In genomic region chr2:84906900-84907714, GRCh38 we compare ENCODE assay signal across 8 cellular contexts. TPM values are rescaled to one million over a fixed set of nuclear protein-coding genes. Genes with fewer than 3 reads are reported as not detected.
DNase-seq lines count a peak whose midpoint lies in the region; ATAC-seq lines count a peak whose summit lies in the region.

No MANE protein-coding gene starts in this region.

- H3K4me3 ChIP-seq in HUES6 (ENCODE audit: low read depth, low read length) (peak overlapping the region; percentile 98), skeletal muscle tissue (ENCODE audit: low read length in 3 of 3) (peak overlapping the region; percentile 83 to 88 (median 85))

- H3K27me3 ChIP-seq in HUES6 (ENCODE audit: control insufficient read depth, insufficient read depth, low read length): peaks cover 9% of the 10 kb centered on the region; the same call in 1 of the 2 replicates
- H3K27me3 ChIP-seq in skeletal muscle tissue (ENCODE audit: control insufficient read depth in 3 of 3, insufficient read depth in 3 of 3, low read length in 3 of 3): peaks cover 0 to 9% (median 0%) of the 10 kb centered on the region in 3 donors

- H3K4me3 Mint-ChIP-seq in T-cell: peak overlapping the region; percentile 94 to 96 (median 96)
- H3K4me3 Mint-ChIP-seq in immature natural killer cell: peak overlapping the region; percentile 89 to 97 (median 92)

- H3K9me3 Mint-ChIP-seq in T-cell: peaks cover 7 to 18% (median 7%) of the 10 kb centered on the region in 3 donors
- H3K9me3 Mint-ChIP-seq in immature natural killer cell: peaks cover 2 to 23% (median 13%) of the 10 kb centered on the region in 6 donors

- H3K4me1 Mint-ChIP-seq in T-cell: peaks cover 47 to 60% (median 56%) of the 10 kb centered on the region in 3 donors
- peaks cover 54 to 67% of the 10 kb centered on the region in 2 donors for H3K4me1 Mint-ChIP-seq in immature natural killer cell

- H3K9me3 ChIP-seq in HUES6 (ENCODE audit: control insufficient read depth, insufficient read depth, low read depth, low read length) (peaks cover 2% of the 10 kb centered on the region; the same call in 1 of the 2 replicates), skeletal muscle tissue (ENCODE audit: control insufficient read depth in 3 of 3, low read length in 3 of 3) (peaks cover 0 to 4% (median 0%) of the 10 kb centered on the region in 3 donors)

- CTCF ChIA-PET in T-cell (lab: Charles Lee): interaction anchor here (0.5 to 3.1 kb wide), 19 partner anchors 10 to 410 kb away, joined by 3 to 50 read pairs (median 5); no protein-coding TSS in a partner anchor

- H3K4me1 ChIP-seq in HUES6 (ENCODE audit: control insufficient read depth, insufficient read depth, low read length): peaks cover 11% of the 10 kb centered on the region
- H3K4me1 ChIP-seq in skeletal muscle tissue (ENCODE audit: control insufficient read depth in 3 of 3, insufficient read depth in 3 of 3, low read length in 3 of 3): peaks cover 2 to 17% (median 11%) of the 10 kb centered on the region in 3 donors

- H3K36me3 ChIP-seq in HUES6 (ENCODE audit: control insufficient read depth, insufficient read depth, low read length) (peaks cover 15% of the 10 kb centered on the region), skeletal muscle tissue (ENCODE audit: control insufficient read depth in 3 of 3, insufficient read depth in 3 of 3, low read length in 3 of 3) (peaks cover 0 to 2% (median 0%) of the 10 kb centered on the region in 3 donors)

- peak overlapping the region; percentile 99 for H3K9ac ChIP-seq in HUES6 (ENCODE audit: low read length)
- peak overlapping the region; percentile 79 to 85 (median 85) for H3K9ac ChIP-seq in skeletal muscle tissue (ENCODE audit: low read depth in 1 of 3, low read length in 3 of 3)

- POLR2A ChIA-PET in T-cell (lab: Charles Lee): interaction anchor here (0.6 to 2.3 kb wide), 14 partner anchors 9 to 391 kb away, joined by 3 to 18 read pairs (median 4); partner anchors contain the start of gene DNAH6 (in 1 of the 2)

- H3K36me3 Mint-ChIP-seq in T-cell (peaks cover 16% of the 10 kb centered on the region), immature natural killer cell (peaks cover 3 to 8% (median 7%) of the 10 kb centered on the region in 3 donors)

- DNase-seq in DMS53 (lab: John Stamatoyannopoulos, UW): peak; percentile 60
- DNase-seq in T-cell: peak in 31 of 34 experiments; percentile 32 to 71 (median 52)
- DNase-seq in central memory CD4-positive, alpha-beta T cell: peak; percentile 67
- DNase-seq in immature natural killer cell: peak; percentile 64 to 73 (median 66)
- DNase-seq in NCI-H1436 treated with DMSO at 0.1 percent for 48 hours (lab: John Stamatoyannopoulos, UW): no peak

- H3K27me3 Mint-ChIP-seq in T-cell (no peaks in the 10 kb centered on the region), immature natural killer cell (ENCODE audit: low read depth in 3 of 3) (peaks cover 27 to 46% (median 39%) of the 10 kb centered on the region in 3 donors)

- ATAC-seq in GM19452 (IDR thresholded peaks at IDR 0.05; ENCODE audit: unreplicated experiment) (peak; percentile 41), T-cell (replicated peaks in 1 of 4) (peak; percentile 38 to 49 (median 46))

- H3K27ac ChIP-seq in HUES6 (ENCODE audit: low read depth, low read length) (peak overlapping the region; percentile 92; the same call in 1 of the 2 replicates), skeletal muscle tissue (ENCODE audit: low read depth, low read length) (peak overlapping the region; percentile 84)

- H3K27ac Mint-ChIP-seq in T-cell (peak overlapping the region; percentile 89 to 95), immature natural killer cell (peak overlapping the region; percentile 86 to 96 (median 92))

RNA-seq across cellular contexts. Expression of gene TMSB10, which starts 1.7 kb away (rescaled TPM):
- 1,000 to 10,000 TPM; 1,423 to 1,890 (median 1,689) TPM for total RNA-seq in T-cell
- polyA plus RNA-seq in immature natural killer cell: 1,000 to 10,000 TPM; 4,386 to 7,531 (median 5,397) TPM
- 3,298 TPM for total RNA-seq in skeletal muscle tissue

RNA-seq across cellular contexts. Expression of gene TRABD2A, which starts 26.2 kb away (rescaled TPM):
- total RNA-seq in T-cell: 100 to 1,000 TPM in 3 of 5 donors, 10 to 100 TPM in 2; 77.3 to 219 (median 106) TPM
- 1 to 10 TPM in 1 of 3 donors, under 1 TPM in 1, not detected in 1; 0.66 to 3.0 TPM for polyA plus RNA-seq in immature natural killer cell
- total RNA-seq in skeletal muscle tissue: 1.0 TPM

Comparison
In these comparisons a context has a peak if more than half of its experiments do, and no peak if none do; other contexts are left out.
1. RNA of gene TRABD2A, which starts 26.2 kb away (total RNA-seq): 77.3 to 219 TPM in T-cell; 1.0 TPM in skeletal muscle tissue (single experiment); every median in the first group is over 10 times any median in the second.